In the genomic region with DNA sequence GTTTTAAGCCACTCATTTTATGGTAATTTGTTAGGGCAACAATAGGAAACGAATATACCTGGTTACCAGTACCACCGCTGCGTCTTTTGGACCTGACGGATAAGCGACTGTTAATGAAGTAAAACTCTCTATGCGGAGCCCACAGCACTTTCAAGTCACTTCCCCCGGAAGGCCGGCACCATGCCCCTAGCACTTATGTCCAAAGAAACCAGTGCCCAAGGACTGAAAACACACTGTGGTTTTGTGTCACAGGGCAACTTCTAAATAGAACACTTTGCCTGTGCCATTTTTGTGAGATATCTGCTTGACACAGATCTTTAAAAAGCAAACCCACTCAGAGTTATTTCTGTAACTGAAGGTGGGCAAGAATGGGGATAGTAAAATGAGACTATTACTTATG, we compare ENCODE assay signal across 26 cellular contexts. TPM values are rescaled to one million over a fixed set of nuclear protein-coding genes. Genes with fewer than 3 reads are reported as not detected.
DNase-seq lines count a peak whose midpoint lies in the region; TF ChIP-seq lines count a peak whose summit lies in the region.
"Had no signal": no experiment of that assay in that cellular context is flagged by ENCODE, and none has a peak within 500 bp of the region (broad histone marks: within the 10 kb centered on the region; RNA-seq: fewer than 3 reads in every experiment).

No MANE protein-coding gene starts in this region.

- no peak overlapping the region for H3K56ac ChIP-seq in H9 (ENCODE audit: insufficient read length, low read depth, low read length)

- H3K14ac ChIP-seq in H9 (ENCODE audit: insufficient read depth, low read length): no peak overlapping the region

- H3K36me3 ChIP-seq in DOHH2 (ENCODE audit: control insufficient read depth, low read length) (peaks cover 11% of the 10 kb centered on the region; the same call in 1 of the 2 replicates), colonic mucosa (no peaks in the 10 kb centered on the region)
- H3K36me3 ChIP-seq: esophagus muscularis mucosa, right atrium auricular region had no signal

- intact Hi-C loops in colonic mucosa (cut with DNase I): no loop called here

- H3K79me2 ChIP-seq in DOHH2 (ENCODE audit: control insufficient read depth, low read length) (peaks cover 88% of the 10 kb centered on the region), H9 (ENCODE audit: insufficient read depth, low read length) (no peaks in the 10 kb centered on the region)

- H3K18ac ChIP-seq in H9 (ENCODE audit: insufficient read length, low read depth, low read length): no peak overlapping the region

- H3K9me3 ChIP-seq in DOHH2 (ENCODE audit: control insufficient read depth, insufficient read depth, low read length) (no peaks in the 10 kb centered on the region), iPS-18c (ENCODE audit: control insufficient read depth, insufficient read depth, low read length) (peaks cover 9% of the 10 kb centered on the region), H9 (ENCODE audit: control insufficient read depth, low read depth, low read length) (peaks cover 22% of the 10 kb centered on the region), colonic mucosa (no peaks in the 10 kb centered on the region)
- H3K9me3 ChIP-seq: esophagus muscularis mucosa, right atrium auricular region had no signal

- no peak overlapping the region for H3K9ac ChIP-seq in H9 (ENCODE audit: extremely low read depth, insufficient read length, low read length)
- H3K9ac ChIP-seq in colonic mucosa (ENCODE audit: low read depth in 2 of 2, low read length in 2 of 2): no peak overlapping the region

- peak; percentile 17 for DNase-seq in Ammon's horn (ENCODE audit: low spot score)
- DNase-seq in MV-4-11 (lab: John Stamatoyannopoulos, UW): peak; percentile 33
- DNase-seq in H9: no peak
- no peak for DNase-seq in NCI-H1105 treated with DMSO at 0.1 percent for 48 hours (lab: John Stamatoyannopoulos, UW)
- no peak for DNase-seq in colonic mucosa
- no peak for DNase-seq in NCI-H748 (lab: John Stamatoyannopoulos, UW; ENCODE audit: unreplicated experiment)
- DNase-seq: ACHN; activated CD4-positive, alpha-beta T cell treated with anti-CD3 and anti-CD28 coated beads for 36 hours; activated gamma-delta T cell; anterior cingulate cortex; effector CD8-positive, alpha-beta T cell; EL; HFFc6; NCI-H1048; NCI-H2107; NCI-H526 treated with DMSO at 0.1 percent for 48 hours; occipital lobe; stimulated activated CD4-positive, alpha-beta T cell treated with anti-CD3 and anti-CD28 coated beads, Interleukin-15, amount 100 ng/mL, for 24 hours; stimulated activated naive CD4-positive, alpha-beta T cell; T1000 had no signal

- no peak overlapping the region for H3K4me3 Mint-ChIP-seq in H9
- H3K4me3 Mint-ChIP-seq: activated CD4-positive, alpha-beta T cell treated with anti-CD3 and anti-CD28 coated beads for 36 hours; HFFc6; type B pancreatic cell had no signal

- no peaks in the 10 kb centered on the region for H3K79me1 ChIP-seq in H9 (ENCODE audit: insufficient read depth, low read depth, low read length, poor library complexity, severe bottlenecking)

- H2BK120ac ChIP-seq in H9 (ENCODE audit: low read depth, low read length, poor library complexity, severe bottlenecking): no peak overlapping the region

- no peaks in the 10 kb centered on the region for H3K27me3 ChIP-seq in DOHH2 (ENCODE audit: control insufficient read depth, low read length)
- no peaks in the 10 kb centered on the region for H3K27me3 ChIP-seq in H9 (ENCODE audit: insufficient read depth, low read length)
- H3K27me3 ChIP-seq in colonic mucosa: no peaks in the 10 kb centered on the region
- H3K27me3 ChIP-seq: esophagus muscularis mucosa, right atrium auricular region had no signal

- no peak overlapping the region for H2BK15ac ChIP-seq in H9 (ENCODE audit: low read depth, low read length)

- H3K4me2 ChIP-seq in DOHH2 (ENCODE audit: low read length) (peak overlapping the region; percentile 92), H9 (ENCODE audit: insufficient read depth, insufficient read length, low read length) (no peak overlapping the region)

- H3K9me3 Mint-ChIP-seq in H9: peaks cover 75 to 78% of the 10 kb centered on the region in 2 experiments
- H3K9me3 Mint-ChIP-seq: central memory CD8-positive, alpha-beta T cell; HFFc6 had no signal

- no peak overlapping the region for H3K4ac ChIP-seq in H9 (ENCODE audit: low read depth, low read length)

- H2BK12ac ChIP-seq in H9 (ENCODE audit: insufficient read length, low read depth, low read length): no peak overlapping the region

- H3K23me2 ChIP-seq in H9 (ENCODE audit: insufficient read length, low read depth, low read length, poor library complexity, severe bottlenecking): no peaks in the 10 kb centered on the region

- no peak overlapping the region for H2AFZ ChIP-seq in H9 (ENCODE audit: low read length)

- no peak overlapping the region for H3T11ph ChIP-seq in H9 (ENCODE audit: low read length)

- peak overlapping the region; percentile 71 for H3K4me3 ChIP-seq in DOHH2 (ENCODE audit: low read length)
- 0 out of 2 replicates have a peak overlapping the region, but pooled peaks have one; percentile 15 for H3K4me3 ChIP-seq in iPS-18c (ENCODE audit: insufficient read depth, low read depth, low read length)
- H3K4me3 ChIP-seq in colonic mucosa: no peak overlapping the region
- H3K4me3 ChIP-seq: esophagus muscularis mucosa, right atrium auricular region had no signal

- H2BK5ac ChIP-seq in H9 (ENCODE audit: insufficient read length, low read length): no peak overlapping the region

- H4K91ac ChIP-seq in H9 (ENCODE audit: insufficient read length, low read depth, low read length): no peak overlapping the region

- peaks cover 22% of the 10 kb centered on the region for H3F3A ChIP-seq in DOHH2 (ENCODE audit: control insufficient read depth, insufficient read depth)

- no peak for TF ChIP-seq CTCF in DOHH2 (IDR thresholded peaks at IDR 0.05; ENCODE audit: low read depth, low read length, poor library complexity, severe bottlenecking)
- TF ChIP-seq CTCF in H9 (conservative IDR thresholded peaks at IDR 0.05): no peak
- no peak for TF ChIP-seq CTCF in colonic mucosa (IDR thresholded peaks at IDR 0.05)

- no peaks in the 10 kb centered on the region for H3K9me2 ChIP-seq in DOHH2 (replicated peaks; ENCODE audit: control insufficient read depth, low read length)

- H2AK5ac ChIP-seq in H9 (ENCODE audit: insufficient read length, low read length): no peak overlapping the region

- H3K27ac ChIP-seq in DOHH2 (ENCODE audit: low read depth, low read length): peak overlapping the region; percentile 98
- no peak overlapping the region for H3K27ac ChIP-seq in H9 (ENCODE audit: insufficient read length, low read depth, low read length)
- H3K27ac ChIP-seq in colonic mucosa: no peak overlapping the region
- H3K27ac ChIP-seq: esophagus muscularis mucosa, right atrium auricular region had no signal

- no peak overlapping the region for H4K8ac ChIP-seq in H9 (replicated peaks; ENCODE audit: insufficient read length, low read depth, low read length)

- WGBS in H9 (ENCODE audit: extremely low coverage, insufficient read length, low lambda C conversion rate): no CpG with 5 or more reads among the region's 8 CpGs

- peaks cover 6 to 21% (median 8%) of the 10 kb centered on the region in 3 experiments for H3K36me3 Mint-ChIP-seq in H9 (ENCODE audit: insufficient read depth in 1 of 3, low read depth in 3 of 3)
- H3K36me3 Mint-ChIP-seq: type B pancreatic cell had no signal

- H2BK20ac ChIP-seq in H9 (ENCODE audit: low read depth, low read length, poor library complexity, severe bottlenecking): no peak overlapping the region

- H4K20me1 ChIP-seq in DOHH2 (ENCODE audit: control insufficient read depth, insufficient read depth, low read depth, low read length) (no peaks in the 10 kb centered on the region), H9 (ENCODE audit: control insufficient read depth, insufficient read depth, insufficient read length) (no peaks in the 10 kb centered on the region)

- H3K4me1 ChIP-seq in DOHH2 (ENCODE audit: control insufficient read depth, low read length) (peaks cover 97% of the 10 kb centered on the region), H9 (ENCODE audit: insufficient read depth, low read length) (no peaks in the 10 kb centered on the region; the same call in 1 of the 2 replicates), colonic mucosa (no peaks in the 10 kb centered on the region)
- H3K4me1 ChIP-seq: right atrium auricular region had no signal

- no peak overlapping the region for H3K23ac ChIP-seq in H9 (ENCODE audit: insufficient read length, low read depth, low read length)

- peaks cover 41 to 47% of the 10 kb centered on the region in 2 experiments for H3K4me1 Mint-ChIP-seq in H9

- H3K27ac Mint-ChIP-seq in H9: no peak overlapping the region
- H3K27ac Mint-ChIP-seq: activated CD4-positive, alpha-beta T cell treated with anti-CD3 and anti-CD28 coated beads for 36 hours; type B pancreatic cell had no signal

- peaks cover 8% of the 10 kb centered on the region for H3K27me3 Mint-ChIP-seq in H9 (ENCODE audit: low read depth)
- H3K27me3 Mint-ChIP-seq: activated CD4-positive, alpha-beta T cell treated with anti-CD3 and anti-CD28 coated beads for 36 hours; central memory CD8-positive, alpha-beta T cell; type B pancreatic cell had no signal

- H4K5ac ChIP-seq in H9 (ENCODE audit: insufficient read length, low read depth, low read length): no peak overlapping the region

RNA-seq across cellular contexts. Expression of gene SH3KBP1, which starts 22.7 kb away (rescaled TPM):
- total RNA-seq in H9 (2021): 11.8 and 12.3 TPM in 2 replicates
- 10 to 100 TPM; 57.8 to 77.3 TPM for total RNA-seq in colonic mucosa

Comparison
In these comparisons a context has a peak if more than half of its experiments do, and no peak if none do; other contexts are left out.
1. DNase-seq: peak in Ammon's horn (single experiment) and MV-4-11 (single experiment); none in H9 (single experiment), NCI-H1105 treated with DMSO at 0.1 percent for 48 hours (single experiment), colonic mucosa (single experiment) and NCI-H748 (single experiment).